ENCODE assay signal across 1 cellular context in genomic region chr11:126281245-126281644, GRCh38.
TF ChIP-seq lines count a peak whose summit lies in the region.

No MANE protein-coding gene starts in this region.

TF ChIP-seq in GM23338, 12 proteins besides CTCF, POLR2A, EP300 and RAD21 (continued from another document):
- TF ChIP-seq ZNF462 (CRISPR knock-in tag; IDR thresholded peaks at IDR 0.05) (no peak), JUNB (IDR thresholded peaks at IDR 0.05; ENCODE audit: unreplicated experiment) (no peak), EZH2 (IDR thresholded peaks at IDR 0.05; ENCODE audit: low read depth, unreplicated experiment) (no peak), ZNF114 (CRISPR knock-in tag; IDR thresholded peaks at IDR 0.05) (no peak), STAT1 (IDR thresholded peaks at IDR 0.05; ENCODE audit: unreplicated experiment) (no peak)
- TF ChIP-seq, protein P1, sequence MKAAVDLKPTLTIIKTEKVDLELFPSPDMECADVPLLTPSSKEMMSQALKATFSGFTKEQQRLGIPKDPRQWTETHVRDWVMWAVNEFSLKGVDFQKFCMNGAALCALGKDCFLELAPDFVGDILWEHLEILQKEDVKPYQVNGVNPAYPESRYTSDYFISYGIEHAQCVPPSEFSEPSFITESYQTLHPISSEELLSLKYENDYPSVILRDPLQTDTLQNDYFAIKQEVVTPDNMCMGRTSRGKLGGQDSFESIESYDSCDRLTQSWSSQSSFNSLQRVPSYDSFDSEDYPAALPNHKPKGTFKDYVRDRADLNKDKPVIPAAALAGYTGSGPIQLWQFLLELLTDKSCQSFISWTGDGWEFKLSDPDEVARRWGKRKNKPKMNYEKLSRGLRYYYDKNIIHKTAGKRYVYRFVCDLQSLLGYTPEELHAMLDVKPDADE (IDR thresholded peaks at IDR 0.05), result no peak
